In genomic region chr21:10272216-10272615, GRCh38 we compare ENCODE assay signal across 9 cellular contexts.
DNase-seq lines count a peak whose midpoint lies in the region; ATAC-seq, FAIRE-seq and TF ChIP-seq lines count a peak whose summit lies in the region.
"Had no signal": no experiment of that assay in that cellular context is flagged by ENCODE, and none has a peak within 500 bp of the region (broad histone marks: within the 10 kb centered on the region; RNA-seq: fewer than 3 reads in every experiment).

No MANE protein-coding gene starts in this region.

- TF ChIP-seq POLR2A in endothelial cell of umbilical vein (IDR thresholded peaks at IDR 0.05; ENCODE audit: low read depth, low read length): no peak
- no peak for TF ChIP-seq POLR2A in H54 (IDR thresholded peaks at IDR 0.05; ENCODE audit: low read depth, low read length)

- no peak overlapping the region for H2AFZ ChIP-seq in endothelial cell of umbilical vein (ENCODE audit: low read depth, low read length)

- intact Hi-C loops in endothelial cell of umbilical vein (cut with micrococcal nuclease): no loop called here

- H3K4me2 ChIP-seq in endothelial cell of umbilical vein (ENCODE audit: insufficient read depth, low read length): no peak overlapping the region

- no peak for TF ChIP-seq CTCF in endothelial cell of umbilical vein (IDR thresholded peaks at IDR 0.05; ENCODE audit: extremely low read depth in 1 of 2, insufficient read depth in 1 of 2, low read depth in 1 of 2, low read length in 2 of 2)

- no peaks in the 10 kb centered on the region for H3K36me3 ChIP-seq in endothelial cell of umbilical vein (ENCODE audit: control insufficient read depth in 2 of 2, extremely low read depth in 1 of 2, insufficient read depth in 2 of 2, low read length in 2 of 2)

- no peak overlapping the region for H3K27ac ChIP-seq in endothelial cell of umbilical vein (ENCODE audit: insufficient read depth, low read depth, low read length)

- peak; percentile 79 for ATAC-seq in GM21528 (IDR thresholded peaks at IDR 0.05; ENCODE audit: low FRiP score, unreplicated experiment)
- peak; percentile 78 for ATAC-seq in HG03442 (IDR thresholded peaks at IDR 0.05; ENCODE audit: unreplicated experiment)
- no peak for ATAC-seq in GM18517 (IDR thresholded peaks at IDR 0.05; ENCODE audit: unreplicated experiment)

- H3K79me2 ChIP-seq in endothelial cell of umbilical vein (ENCODE audit: control insufficient read depth, insufficient read depth, low read length): no peaks in the 10 kb centered on the region

- no peaks in the 10 kb centered on the region for H4K20me1 ChIP-seq in endothelial cell of umbilical vein (replicated peaks; ENCODE audit: control insufficient read depth, extremely low read depth, insufficient read depth, low read length)

- no peaks in the 10 kb centered on the region for H3K9me3 ChIP-seq in endothelial cell of umbilical vein (replicated peaks; ENCODE audit: control insufficient read depth, insufficient read depth, low read length)

- dilution Hi-C loops in endothelial cell of umbilical vein (cut with MboI; ENCODE audit: extremely low pct_ligation_motif_present, low sequenced_read_pairs): no loop called here

- FAIRE-seq in endothelial cell of umbilical vein (lab: Jason Lieb, UNC): no peak
- no peak for FAIRE-seq in H54 (lab: Jason Lieb, UNC)

- no peaks in the 10 kb centered on the region for H3K9me1 ChIP-seq in endothelial cell of umbilical vein (replicated peaks; ENCODE audit: control insufficient read depth, extremely low read depth, insufficient read depth, low read length)

- POLR2A ChIA-PET in endothelial cell of umbilical vein (lab: Charles Lee): no interaction called here

- CTCF ChIA-PET in endothelial cell of umbilical vein (lab: Charles Lee): no interaction called here

- H3K27me3 ChIP-seq in endothelial cell of umbilical vein (ENCODE audit: control insufficient read depth in 2 of 2, insufficient read depth in 2 of 2, low read length in 2 of 2): no peaks in the 10 kb centered on the region

- DNase-seq in endothelial cell of umbilical vein (ENCODE audit: low read depth, low spot score) (peak; percentile 4), pons (ENCODE audit: low spot score) (peak; percentile 58), DMS 273 (lab: John Stamatoyannopoulos, UW; ENCODE audit: unreplicated experiment) (no peak), H54 (ENCODE audit: insufficient read length, low spot score) (no peak), COLO668 (lab: John Stamatoyannopoulos, UW; ENCODE audit: unreplicated experiment) (no peak)
- DNase-seq: NCI-H2029 had no signal

- no TSS peak for BruUV-seq in endothelial cell of umbilical vein (replicated peaks; lab: Mats Ljungman, UMichigan)

- no peak overlapping the region for H3K4me3 ChIP-seq in endothelial cell of umbilical vein (replicated peaks in 1 of 3; ENCODE audit: insufficient read depth in 1 of 3, low read depth in 1 of 3, low read length in 3 of 3)

- no peaks in the 10 kb centered on the region for H3K4me1 ChIP-seq in endothelial cell of umbilical vein (ENCODE audit: control insufficient read depth, extremely low read depth, insufficient read depth, low read length)

- no peak overlapping the region for H3K9ac ChIP-seq in endothelial cell of umbilical vein (replicated peaks; ENCODE audit: extremely low read depth, insufficient read depth, low read length)

TF ChIP-seq in endothelial cell of umbilical vein, 7 proteins besides CTCF, POLR2A, EP300 and RAD21:
- TF ChIP-seq POLR2AphosphoS5 (IDR thresholded peaks at IDR 0.05; ENCODE audit: insufficient read depth, low read depth, low read length) (no peak), FOS (IDR thresholded peaks at IDR 0.05; ENCODE audit: borderline replicate concordance, insufficient read depth, low read length) (no peak), EZH2 (IDR thresholded peaks at IDR 0.05; ENCODE audit: borderline replicate concordance, low read depth, low read length, severe bottlenecking) (no peak)

Comparison
In these comparisons a context has a peak if more than half of its experiments do, and no peak if none do; other contexts are left out.
1. DNase-seq: peak in endothelial cell of umbilical vein (single experiment) and pons (single experiment); none in DMS 273 (single experiment), H54 (single experiment) and COLO668 (single experiment).